In the genomic region with DNA sequence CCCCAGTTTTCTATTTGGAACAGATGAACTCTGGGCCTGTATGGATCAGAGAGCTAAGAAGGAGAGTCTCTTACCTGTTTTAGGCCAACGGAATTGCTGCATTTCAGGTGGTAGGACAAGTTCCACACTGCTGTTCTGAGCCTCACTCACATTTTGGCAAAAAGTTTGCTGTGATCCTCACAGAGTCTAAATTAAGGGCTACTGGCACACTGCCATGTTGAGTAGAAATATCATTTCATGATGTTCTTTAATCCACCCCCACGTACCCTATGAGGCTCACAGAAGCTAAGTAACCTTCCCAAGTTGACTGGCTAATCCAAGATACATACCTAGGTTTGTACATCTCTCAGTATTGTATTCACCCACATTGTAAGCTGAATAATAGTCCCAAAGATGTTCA, we compare ENCODE assay signal across 29 cellular contexts.
"Had no signal": no experiment of that assay in that cellular context is flagged by ENCODE, and none has a peak within 500 bp of the region (broad histone marks: within the 10 kb centered on the region; RNA-seq: fewer than 3 reads in every experiment).

No MANE protein-coding gene starts in this region.

- H3K4me1 Mint-ChIP-seq: activated B cell treated with CpG ODN at 0.5 μM for 24 hours; stimulated activated memory B cell treated with anti-CD40 and anti-IgM and Interleukin-4, amounts not matched to agents 10 μg/mL and 1 μg/mL and 100 μg/mL, for 72 hours had no signal

- H3K4me1 ChIP-seq: body of pancreas, left lung, lower lobe of right lung, stomach, suprapubic skin, tibial nerve had no signal

- H3K27me3 ChIP-seq: body of pancreas, cardiac muscle cell, dorsolateral prefrontal cortex, left lung, stomach, suprapubic skin, tibial nerve had no signal

- H3K27me3 Mint-ChIP-seq: activated B cell treated with CpG ODN at 0.5 μM for 24 hours; activated CD8-positive, alpha-beta memory T cell treated with anti-CD3 and anti-CD28 coated beads, Interleukin-2, amount 10 ng/mL, durations not matched to agents 7 days and 5 days; activated naive CD8-positive, alpha-beta T cell; natural killer cell treated with Interleukin-12 subunit alpha and Interleukin-12 subunit beta and Interleukin-15 and Interleukin-18, amount 100 ng/mL, for 72 hours had no signal

- H3K9me3 Mint-ChIP-seq: activated B cell treated with CpG ODN at 0.5 μM for 24 hours; T-helper 2 cell treated with Interferon-gamma antibody and Interleukin-4, amounts not matched to agents 5 μg/mL and 100 μg/mL, for 36 hours had no signal

- H3K36me3 Mint-ChIP-seq: activated CD8-positive, alpha-beta memory T cell treated with anti-CD3 and anti-CD28 coated beads, Interleukin-2, amount 10 ng/mL, durations not matched to agents 7 days and 5 days; activated naive CD8-positive, alpha-beta T cell; natural killer cell treated with Interleukin-12 subunit alpha and Interleukin-12 subunit beta and Interleukin-15 and Interleukin-18, amount 100 ng/mL, for 72 hours; stimulated activated memory B cell treated with anti-CD40 and anti-IgM and Interleukin-4, amounts not matched to agents 10 μg/mL and 1 μg/mL and 100 μg/mL, for 72 hours had no signal

- H3K9me3 ChIP-seq: body of pancreas, lower lobe of right lung, mucosa of descending colon, stomach, suprapubic skin, tibial nerve had no signal

- H3K36me3 ChIP-seq: cardiac muscle cell, left lung, lower lobe of right lung, stomach, suprapubic skin, tibial nerve had no signal

- H3K4me3 Mint-ChIP-seq: activated B cell treated with CpG ODN at 0.5 μM for 24 hours; activated CD8-positive, alpha-beta memory T cell treated with anti-CD3 and anti-CD28 coated beads, Interleukin-2, amount 10 ng/mL, durations not matched to agents 7 days and 5 days; activated CD8-positive, alpha-beta T cell treated with anti-CD3 and anti-CD28 coated beads, Interleukin-2, amount 10 ng/mL, durations not matched to agents 7 days and 5 days; activated naive CD8-positive, alpha-beta T cell; natural killer cell treated with Interleukin-12 subunit alpha and Interleukin-12 subunit beta and Interleukin-15 and Interleukin-18, amount 100 ng/mL, for 72 hours; stimulated activated memory B cell treated with anti-CD40 and anti-IgM and Interleukin-4, amounts not matched to agents 10 μg/mL and 1 μg/mL and 100 μg/mL, for 72 hours; T-helper 2 cell treated with Interferon-gamma antibody and Interleukin-4, amounts not matched to agents 5 μg/mL and 100 μg/mL, for 36 hours had no signal

- H3K27ac ChIP-seq: body of pancreas, cardiac muscle cell, coronary artery, left lung, lower lobe of right lung, stomach, suprapubic skin, tibial nerve had no signal

- H3K27ac Mint-ChIP-seq: activated B cell treated with CpG ODN at 0.5 μM for 24 hours; activated CD8-positive, alpha-beta memory T cell treated with anti-CD3 and anti-CD28 coated beads, Interleukin-2, amount 10 ng/mL, durations not matched to agents 7 days and 5 days; activated CD8-positive, alpha-beta T cell treated with anti-CD3 and anti-CD28 coated beads, Interleukin-2, amount 10 ng/mL, durations not matched to agents 7 days and 5 days; activated naive CD8-positive, alpha-beta T cell; natural killer cell treated with Interleukin-12 subunit alpha and Interleukin-12 subunit beta and Interleukin-15 and Interleukin-18, amount 100 ng/mL, for 72 hours; stimulated activated memory B cell treated with anti-CD40 and anti-IgM and Interleukin-4, amounts not matched to agents 10 μg/mL and 1 μg/mL and 100 μg/mL, for 72 hours; T-helper 2 cell treated with Interferon-gamma antibody and Interleukin-4, amounts not matched to agents 5 μg/mL and 100 μg/mL, for 36 hours had no signal

- DNase-seq: activated B cell treated with CpG ODN at 0.5 μM for 24 hours; activated CD4-positive, alpha-beta T cell treated with anti-CD3 and anti-CD28 coated beads, Interleukin-2, amount 50 U/mL, for 1 hour; activated CD8-positive, alpha-beta memory T cell treated with anti-CD3 and anti-CD28 coated beads, Interleukin-2, amount 10 ng/mL, durations not matched to agents 7 days and 5 days; activated CD8-positive, alpha-beta T cell treated with anti-CD3 and anti-CD28 coated beads, Interleukin-2, amount 10 ng/mL, durations not matched to agents 7 days and 5 days; activated effector memory CD4-positive, alpha-beta T cell treated with Interleukin-2 at 50 U/mL for 16 hours; activated naive CD4-positive, alpha-beta T cell treated with Interleukin-2 at 50 U/mL for 16 hours; body of pancreas; cerebellar nuclear complex; dorsolateral prefrontal cortex; effector memory CD4-positive, alpha-beta T cell; hippocampal formation; left lung; lower lobe of right lung; mucosa of descending colon; retina; small intestine; stimulated activated CD4-positive, alpha-beta T cell treated with anti-CD3 and anti-CD28 coated beads, Interleukin-1b, Interleukin-23, amount 100 ng/mL, for 48 hours; stimulated activated CD4-positive, alpha-beta T cell treated with anti-CD3 and anti-CD28 coated beads, Interleukin-4, amount 100 ng/mL, for 4 hours; stimulated activated CD8-positive, alpha-beta memory T cell treated with anti-CD3 and anti-CD28 coated beads, Interleukin-4, amount 100 ng/mL, for 48 hours; stomach; T-helper 1 cell had no signal

- H3K4me3 ChIP-seq: body of pancreas, cardiac muscle cell, coronary artery, dorsolateral prefrontal cortex, left lung, lower lobe of right lung, mucosa of descending colon, stomach, suprapubic skin, tibial nerve had no signal
